Comparison of ENCODE assay signal across 1 cellular context in the genomic region with DNA sequence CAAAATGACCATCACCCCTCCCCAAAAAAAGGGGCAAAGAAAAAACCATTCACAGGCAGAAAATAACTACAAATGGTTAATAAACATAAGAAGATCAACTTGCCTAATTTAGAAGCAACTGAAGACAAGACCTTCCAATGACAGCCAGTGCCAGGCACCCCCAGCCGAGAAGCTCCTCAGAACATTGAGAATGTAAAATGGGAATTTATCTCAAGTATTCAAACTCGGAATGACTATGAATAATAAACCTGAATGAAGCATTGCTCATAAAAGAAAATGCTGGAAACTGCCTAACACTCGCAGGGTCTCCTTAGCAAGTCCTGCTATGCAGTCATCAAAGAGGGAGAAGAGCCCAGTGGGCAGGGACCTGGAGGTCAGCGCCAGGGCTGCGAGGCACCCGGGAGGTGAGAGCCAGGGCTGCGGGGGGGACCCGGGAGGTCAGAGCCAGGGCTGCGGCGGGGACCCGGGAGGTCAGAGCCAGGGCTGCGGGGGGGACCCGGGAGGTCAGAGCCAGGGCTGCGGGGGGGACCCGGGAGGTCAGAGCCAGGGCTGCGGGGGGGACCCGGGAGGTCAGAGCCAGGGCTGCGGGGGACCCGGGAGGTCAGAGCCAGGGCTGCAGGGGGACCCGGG.
TF ChIP-seq lines count a peak whose summit lies in the region.

No MANE protein-coding gene starts in this region.

TF ChIP-seq in GM23338, 12 proteins besides CTCF, POLR2A, EP300 and RAD21 (continued from another document):
- TF ChIP-seq, protein P1, sequence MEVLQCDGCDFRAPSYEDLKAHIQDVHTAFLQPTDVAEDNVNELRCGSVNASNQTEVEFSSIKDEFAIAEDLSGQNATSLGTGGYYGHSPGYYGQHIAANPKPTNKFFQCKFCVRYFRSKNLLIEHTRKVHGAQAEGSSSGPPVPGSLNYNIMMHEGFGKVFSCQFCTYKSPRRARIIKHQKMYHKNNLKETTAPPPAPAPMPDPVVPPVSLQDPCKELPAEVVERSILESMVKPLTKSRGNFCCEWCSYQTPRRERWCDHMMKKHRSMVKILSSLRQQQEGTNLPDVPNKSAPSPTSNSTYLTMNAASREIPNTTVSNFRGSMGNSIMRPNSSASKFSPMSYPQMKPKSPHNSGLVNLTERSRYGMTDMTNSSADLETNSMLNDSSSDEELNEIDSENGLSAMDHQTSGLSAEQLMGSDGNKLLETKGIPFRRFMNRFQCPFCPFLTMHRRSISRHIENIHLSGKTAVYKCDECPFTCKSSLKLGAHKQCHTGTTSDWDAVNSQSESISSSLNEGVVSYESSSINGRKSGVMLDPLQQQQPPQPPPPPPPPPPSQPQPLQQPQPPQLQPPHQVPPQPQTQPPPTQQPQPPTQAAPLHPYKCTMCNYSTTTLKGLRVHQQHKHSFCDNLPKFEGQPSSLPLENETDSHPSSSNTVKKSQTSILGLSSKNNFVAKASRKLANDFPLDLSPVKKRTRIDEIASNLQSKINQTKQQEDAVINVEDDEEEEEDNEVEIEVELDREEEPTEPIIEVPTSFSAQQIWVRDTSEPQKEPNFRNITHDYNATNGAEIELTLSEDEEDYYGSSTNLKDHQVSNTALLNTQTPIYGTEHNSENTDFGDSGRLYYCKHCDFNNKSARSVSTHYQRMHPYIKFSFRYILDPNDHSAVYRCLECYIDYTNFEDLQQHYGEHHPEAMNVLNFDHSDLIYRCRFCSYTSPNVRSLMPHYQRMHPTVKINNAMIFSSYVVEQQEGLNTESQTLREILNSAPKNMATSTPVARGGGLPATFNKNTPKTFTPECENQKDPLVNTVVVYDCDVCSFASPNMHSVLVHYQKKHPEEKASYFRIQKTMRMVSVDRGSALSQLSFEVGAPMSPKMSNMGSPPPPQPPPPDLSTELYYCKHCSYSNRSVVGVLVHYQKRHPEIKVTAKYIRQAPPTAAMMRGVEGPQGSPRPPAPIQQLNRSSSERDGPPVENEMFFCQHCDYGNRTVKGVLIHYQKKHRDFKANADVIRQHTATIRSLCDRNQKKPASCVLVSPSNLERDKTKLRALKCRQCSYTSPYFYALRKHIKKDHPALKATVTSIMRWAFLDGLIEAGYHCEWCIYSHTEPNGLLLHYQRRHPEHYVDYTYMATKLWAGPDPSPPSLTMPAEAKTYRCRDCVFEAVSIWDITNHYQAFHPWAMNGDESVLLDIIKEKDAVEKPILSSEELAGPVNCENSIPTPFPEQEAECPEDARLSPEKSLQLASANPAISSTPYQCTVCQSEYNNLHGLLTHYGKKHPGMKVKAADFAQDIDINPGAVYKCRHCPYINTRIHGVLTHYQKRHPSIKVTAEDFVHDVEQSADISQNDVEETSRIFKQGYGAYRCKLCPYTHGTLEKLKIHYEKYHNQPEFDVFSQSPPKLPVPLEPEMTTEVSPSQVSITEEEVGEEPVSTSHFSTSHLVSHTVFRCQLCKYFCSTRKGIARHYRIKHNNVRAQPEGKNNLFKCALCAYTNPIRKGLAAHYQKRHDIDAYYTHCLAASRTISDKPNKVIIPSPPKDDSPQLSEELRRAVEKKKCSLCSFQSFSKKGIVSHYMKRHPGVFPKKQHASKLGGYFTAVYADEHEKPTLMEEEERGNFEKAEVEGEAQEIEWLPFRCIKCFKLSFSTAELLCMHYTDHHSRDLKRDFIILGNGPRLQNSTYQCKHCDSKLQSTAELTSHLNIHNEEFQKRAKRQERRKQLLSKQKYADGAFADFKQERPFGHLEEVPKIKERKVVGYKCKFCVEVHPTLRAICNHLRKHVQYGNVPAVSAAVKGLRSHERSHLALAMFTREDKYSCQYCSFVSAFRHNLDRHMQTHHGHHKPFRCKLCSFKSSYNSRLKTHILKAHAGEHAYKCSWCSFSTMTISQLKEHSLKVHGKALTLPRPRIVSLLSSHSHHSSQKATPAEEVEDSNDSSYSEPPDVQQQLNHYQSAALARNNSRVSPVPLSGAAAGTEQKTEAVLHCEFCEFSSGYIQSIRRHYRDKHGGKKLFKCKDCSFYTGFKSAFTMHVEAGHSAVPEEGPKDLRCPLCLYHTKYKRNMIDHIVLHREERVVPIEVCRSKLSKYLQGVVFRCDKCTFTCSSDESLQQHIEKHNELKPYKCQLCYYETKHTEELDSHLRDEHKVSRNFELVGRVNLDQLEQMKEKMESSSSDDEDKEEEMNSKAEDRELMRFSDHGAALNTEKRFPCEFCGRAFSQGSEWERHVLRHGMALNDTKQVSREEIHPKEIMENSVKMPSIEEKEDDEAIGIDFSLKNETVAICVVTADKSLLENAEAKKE (CRISPR knock-in tag; IDR thresholded peaks at IDR 0.05): no peak
- TF ChIP-seq CREB1 (CRISPR knock-in tag; IDR thresholded peaks at IDR 0.05; ENCODE audit: low read depth): no peak
- TF ChIP-seq, protein P2, sequence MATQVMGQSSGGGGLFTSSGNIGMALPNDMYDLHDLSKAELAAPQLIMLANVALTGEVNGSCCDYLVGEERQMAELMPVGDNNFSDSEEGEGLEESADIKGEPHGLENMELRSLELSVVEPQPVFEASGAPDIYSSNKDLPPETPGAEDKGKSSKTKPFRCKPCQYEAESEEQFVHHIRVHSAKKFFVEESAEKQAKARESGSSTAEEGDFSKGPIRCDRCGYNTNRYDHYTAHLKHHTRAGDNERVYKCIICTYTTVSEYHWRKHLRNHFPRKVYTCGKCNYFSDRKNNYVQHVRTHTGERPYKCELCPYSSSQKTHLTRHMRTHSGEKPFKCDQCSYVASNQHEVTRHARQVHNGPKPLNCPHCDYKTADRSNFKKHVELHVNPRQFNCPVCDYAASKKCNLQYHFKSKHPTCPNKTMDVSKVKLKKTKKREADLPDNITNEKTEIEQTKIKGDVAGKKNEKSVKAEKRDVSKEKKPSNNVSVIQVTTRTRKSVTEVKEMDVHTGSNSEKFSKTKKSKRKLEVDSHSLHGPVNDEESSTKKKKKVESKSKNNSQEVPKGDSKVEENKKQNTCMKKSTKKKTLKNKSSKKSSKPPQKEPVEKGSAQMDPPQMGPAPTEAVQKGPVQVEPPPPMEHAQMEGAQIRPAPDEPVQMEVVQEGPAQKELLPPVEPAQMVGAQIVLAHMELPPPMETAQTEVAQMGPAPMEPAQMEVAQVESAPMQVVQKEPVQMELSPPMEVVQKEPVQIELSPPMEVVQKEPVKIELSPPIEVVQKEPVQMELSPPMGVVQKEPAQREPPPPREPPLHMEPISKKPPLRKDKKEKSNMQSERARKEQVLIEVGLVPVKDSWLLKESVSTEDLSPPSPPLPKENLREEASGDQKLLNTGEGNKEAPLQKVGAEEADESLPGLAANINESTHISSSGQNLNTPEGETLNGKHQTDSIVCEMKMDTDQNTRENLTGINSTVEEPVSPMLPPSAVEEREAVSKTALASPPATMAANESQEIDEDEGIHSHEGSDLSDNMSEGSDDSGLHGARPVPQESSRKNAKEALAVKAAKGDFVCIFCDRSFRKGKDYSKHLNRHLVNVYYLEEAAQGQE (IDR thresholded peaks at IDR 0.05; ENCODE audit: unreplicated experiment): no peak
- TF ChIP-seq EZH2phosphoT487 (IDR thresholded peaks at IDR 0.05; ENCODE audit: unreplicated experiment): no peak
- TF ChIP-seq, protein P3, sequence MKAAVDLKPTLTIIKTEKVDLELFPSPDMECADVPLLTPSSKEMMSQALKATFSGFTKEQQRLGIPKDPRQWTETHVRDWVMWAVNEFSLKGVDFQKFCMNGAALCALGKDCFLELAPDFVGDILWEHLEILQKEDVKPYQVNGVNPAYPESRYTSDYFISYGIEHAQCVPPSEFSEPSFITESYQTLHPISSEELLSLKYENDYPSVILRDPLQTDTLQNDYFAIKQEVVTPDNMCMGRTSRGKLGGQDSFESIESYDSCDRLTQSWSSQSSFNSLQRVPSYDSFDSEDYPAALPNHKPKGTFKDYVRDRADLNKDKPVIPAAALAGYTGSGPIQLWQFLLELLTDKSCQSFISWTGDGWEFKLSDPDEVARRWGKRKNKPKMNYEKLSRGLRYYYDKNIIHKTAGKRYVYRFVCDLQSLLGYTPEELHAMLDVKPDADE (IDR thresholded peaks at IDR 0.05): no peak
- TF ChIP-seq NANOG (IDR thresholded peaks at IDR 0.05; ENCODE audit: borderline replicate concordance): no peak
